Comparison of ENCODE assay signal across 29 cellular contexts in genomic region chr3:192365571-192365970, GRCh38.
"Had no signal": no experiment of that assay in that cellular context is flagged by ENCODE, and none has a peak within 500 bp of the region (broad histone marks: within the 10 kb centered on the region; RNA-seq: fewer than 3 reads in every experiment).

No MANE protein-coding gene starts in this region.

- H3K27me3 ChIP-seq: esophagus muscularis mucosa, foreskin keratinocyte, gastroesophageal sphincter, heart left ventricle, left lung, ovary, suprapubic skin, transverse colon, upper lobe of right lung, uterus had no signal

- H3K4me2 ChIP-seq: smooth muscle cell had no signal

- H3K4me1 ChIP-seq: foreskin keratinocyte, left lung, lower lobe of right lung, psoas muscle, suprapubic skin, transverse colon, upper lobe of right lung, uterus had no signal

- H3K9me3 ChIP-seq: esophagus muscularis mucosa, gastroesophageal sphincter, heart left ventricle, left lung, lower lobe of right lung, ovary, psoas muscle, suprapubic skin, transverse colon, upper lobe of right lung, uterus had no signal

- H3K36me3 Mint-ChIP-seq: naive thymus-derived CD8-positive, alpha-beta T cell had no signal

- ATAC-seq: foreskin keratinocyte; gastroesophageal sphincter; left lung; lower lobe of right lung; naive thymus-derived CD8-positive, alpha-beta T cell; psoas muscle; sciatic nerve; stimulated activated naive CD8-positive, alpha-beta T cell treated with anti-CD3 and anti-CD28 coated beads, Interleukin-15, amount 100 ng/mL, for 72 hours; upper lobe of right lung had no signal

- H3K9me3 Mint-ChIP-seq: nephron progenitor cell; stimulated activated naive CD8-positive, alpha-beta T cell treated with anti-CD3 and anti-CD28 coated beads, Interleukin-15, amount 100 ng/mL, for 72 hours had no signal

- H3K4me3 Mint-ChIP-seq: naive thymus-derived CD8-positive, alpha-beta T cell; nephron progenitor cell; stimulated activated naive CD8-positive, alpha-beta T cell treated with anti-CD3 and anti-CD28 coated beads, Interleukin-15, amount 100 ng/mL, for 72 hours had no signal

- H3K4me1 Mint-ChIP-seq: naive thymus-derived CD8-positive, alpha-beta T cell; stimulated activated naive CD8-positive, alpha-beta T cell treated with anti-CD3 and anti-CD28 coated beads, Interleukin-15, amount 100 ng/mL, for 72 hours had no signal

- H3K36me3 ChIP-seq: esophagus muscularis mucosa, gastroesophageal sphincter, heart left ventricle, left lung, lower lobe of right lung, ovary, suprapubic skin, transverse colon, upper lobe of right lung, uterus had no signal

- DNase-seq: dermis blood vessel endothelial cell; effector memory CD4-positive, alpha-beta T cell; foreskin keratinocyte; heart left ventricle; hippocampal formation; left cardiac atrium; left lung; lower lobe of right lung; naive thymus-derived CD8-positive, alpha-beta T cell; nephron progenitor cell; occipital lobe; ovary; posterior cingulate gyrus; psoas muscle; stimulated activated CD4-positive, alpha-beta T cell treated with anti-CD3 and anti-CD28 coated beads, Interleukin-12 subunit alpha, Interleukin-12 subunit beta, amount 100 ng/mL, for 4 hours; stimulated activated CD4-positive, alpha-beta T cell treated with anti-CD3 and anti-CD28 coated beads, Interleukin-1b, Interleukin-23, amount 100 ng/mL, for 48 hours; stimulated activated CD4-positive, alpha-beta T cell treated with anti-CD3 and anti-CD28 coated beads, Interleukin-4, amount 100 ng/mL, for 1 hour; stimulated activated CD8-positive, alpha-beta memory T cell treated with anti-CD3 and anti-CD28 coated beads, Interleukin-4, amount 100 ng/mL, for 48 hours; stimulated activated naive CD4-positive, alpha-beta T cell; stimulated activated naive CD8-positive, alpha-beta T cell treated with anti-CD3 and anti-CD28 coated beads, Interleukin-15, amount 100 ng/mL, for 72 hours; transverse colon; upper lobe of right lung; uterus had no signal

- H3K4me3 ChIP-seq: coronary artery, esophagus muscularis mucosa, gastroesophageal sphincter, heart left ventricle, left lung, lower lobe of right lung, ovary, psoas muscle, smooth muscle cell, suprapubic skin, transverse colon, upper lobe of right lung, uterus had no signal

- H3K27me3 Mint-ChIP-seq: stimulated activated naive CD8-positive, alpha-beta T cell treated with anti-CD3 and anti-CD28 coated beads, Interleukin-15, amount 100 ng/mL, for 72 hours had no signal

- H3K27ac ChIP-seq: coronary artery, foreskin keratinocyte, gastroesophageal sphincter, left lung, lower lobe of right lung, ovary, psoas muscle, suprapubic skin, transverse colon, upper lobe of right lung, uterus had no signal

- H3K27ac Mint-ChIP-seq: naive thymus-derived CD8-positive, alpha-beta T cell; nephron progenitor cell; stimulated activated naive CD8-positive, alpha-beta T cell treated with anti-CD3 and anti-CD28 coated beads, Interleukin-15, amount 100 ng/mL, for 72 hours had no signal
